In the genomic region with DNA sequence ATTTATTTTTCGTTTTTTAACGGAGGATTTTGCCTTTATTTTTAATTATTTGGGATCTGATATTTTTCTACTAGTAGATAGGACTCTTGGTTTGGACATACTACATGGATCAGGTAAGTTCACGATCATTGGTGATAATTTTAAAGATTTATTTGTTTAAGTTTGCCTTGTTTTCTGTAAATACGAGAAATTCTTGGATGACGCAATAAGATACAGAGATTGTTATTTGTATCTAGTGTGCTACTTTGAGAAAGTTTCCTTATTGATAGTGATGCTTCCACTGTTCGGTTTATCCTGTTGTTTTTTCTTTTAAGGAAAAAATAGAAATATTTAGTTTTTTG, we compare ENCODE assay signal across 8 cellular contexts. TPM values are rescaled to one million over a fixed set of nuclear protein-coding genes. Genes with fewer than 3 reads are reported as not detected.
DNase-seq lines count a peak whose midpoint lies in the region; ATAC-seq and TF ChIP-seq lines count a peak whose summit lies in the region.

No MANE protein-coding gene starts in this region.

- H3K27ac ChIP-seq in adrenal gland (peak overlapping the region; percentile 94 to 99 (median 98)), thyroid gland (peak overlapping the region; percentile 98 to 100 (median 98))

- H3K4me1 ChIP-seq in adrenal gland (replicated peaks in 1 of 2) (peaks cover 9 to 61% of the 10 kb centered on the region in 2 donors), thyroid gland (peaks cover 11 to 25% of the 10 kb centered on the region in 2 donors)

- H3K36me3 ChIP-seq in adrenal gland (replicated peaks in 1 of 2) = peaks cover 0 to 16% of the 10 kb centered on the region in 2 donors
- H3K36me3 ChIP-seq in thyroid gland = no peaks in the 10 kb centered on the region

- H3K9me3 ChIP-seq in adrenal gland (replicated peaks in 1 of 3) (no peaks in the 10 kb centered on the region), thyroid gland (no peaks in the 10 kb centered on the region)

- H3K27me3 ChIP-seq in adrenal gland (no peaks in the 10 kb centered on the region), thyroid gland (no peaks in the 10 kb centered on the region)

- no peak for ATAC-seq in activated T-cell treated with anti-CD3 and anti-CD28 coated beads, Interleukin-2, amount 50 U/mL, for 4 hours

- peak overlapping the region in 3 of 4 donors; percentile 45 to 75 (median 58) for H3K4me3 ChIP-seq in adrenal gland
- H3K4me3 ChIP-seq in thyroid gland (replicated peaks in 1 of 3) = peak overlapping the region; percentile 11 to 43 (median 41)

- H3K36me3 Mint-ChIP-seq in activated T-cell treated with anti-CD3 and anti-CD28 coated beads, Interleukin-2, amount 50 U/mL, for 4 hours (ENCODE audit: insufficient read depth) = peaks cover 50% of the 10 kb centered on the region

- WGBS in adrenal gland, 4 donors = 0% methylated on average over 6 of the region's 6 CpGs
- 0 to 1% methylated on average over 6 of the region's 6 CpGs for WGBS in thyroid gland, 2 donors

- no peak for TF ChIP-seq POLR2A in adrenal gland (IDR thresholded peaks at IDR 0.05)
- TF ChIP-seq POLR2A in thyroid gland (IDR thresholded peaks at IDR 0.05) = no peak

- intact Hi-C loops in adrenal gland (cut with DNase I) (no loop called here), thyroid gland (cut with DNase I) (no loop called here)

- peaks cover 53% of the 10 kb centered on the region for H3K4me1 Mint-ChIP-seq in activated T-cell treated with anti-CD3 and anti-CD28 coated beads, Interleukin-2, amount 50 U/mL, for 4 hours (ENCODE audit: low read depth)

- in situ Hi-C loops in GM13976 (cut with MboI; ENCODE audit: low sequenced_read_pairs, unreplicated experiment) = no loop called here

- TF ChIP-seq CTCF in adrenal gland (IDR thresholded peaks at IDR 0.05) (peak in 1 of 6 experiments; percentile 11), thyroid gland (IDR thresholded peaks at IDR 0.05) (no peak), GM13976 (IDR thresholded peaks at IDR 0.05; ENCODE audit: borderline replicate concordance, control extremely low read depth, extremely low read depth, insufficient read depth, missing control alignments) (no peak)

- H3K9me3 Mint-ChIP-seq in activated T-cell treated with anti-CD3 and anti-CD28 coated beads, Interleukin-2, amount 50 U/mL, for 4 hours = peaks cover 8% of the 10 kb centered on the region

- DNase-seq in activated T-cell treated with anti-CD3 and anti-CD28 coated beads, Interleukin-2, amount 50 U/mL, for 4 hours = no peak
- no peak for DNase-seq in activated T-cell treated with anti-CD3 and anti-CD28 coated beads for 4 hours
- DNase-seq in adrenal gland = no peak
- peak; percentile 49 for DNase-seq in left kidney (ENCODE audit: low read depth, low spot score)
- no peak for DNase-seq in thyroid gland
- no peak for DNase-seq in GM13976 (ENCODE audit: low spot score)
- DNase-seq in NCI-H226 = no peak
- DNase-seq in DMS 273 treated with DMSO at 0.1 percent for 48 hours (lab: John Stamatoyannopoulos, UW) = no peak

- H3K27me3 Mint-ChIP-seq in activated T-cell treated with anti-CD3 and anti-CD28 coated beads, Interleukin-2, amount 50 U/mL, for 4 hours (ENCODE audit: low read depth) = no peaks in the 10 kb centered on the region

- H3K4me3 Mint-ChIP-seq in activated T-cell treated with anti-CD3 and anti-CD28 coated beads, Interleukin-2, amount 50 U/mL, for 4 hours = peak overlapping the region; percentile 86

RNA-seq across cellular contexts. Expression of gene CHD2, which starts 0.6 kb away (rescaled TPM):
- total RNA-seq in activated T-cell treated with anti-CD3 and anti-CD28 coated beads, Interleukin-2, amount 50 U/mL, for 4 hours = 10 to 100 TPM; 58.0 to 67.7 (median 59.7) TPM
- total RNA-seq in adrenal gland = 100 to 1,000 TPM in 2 of 8 donors, 10 to 100 TPM in 6; 41.3 to 115 (median 83.1) TPM
- 10 to 100 TPM; 40.1 to 60.2 (median 50.3) TPM for polyA plus RNA-seq in adrenal gland
- 100 to 1,000 TPM; 149 to 299 (median 213) TPM for total RNA-seq in thyroid gland
